Comparison of ENCODE assay signal across 17 cellular contexts in the genomic region with DNA sequence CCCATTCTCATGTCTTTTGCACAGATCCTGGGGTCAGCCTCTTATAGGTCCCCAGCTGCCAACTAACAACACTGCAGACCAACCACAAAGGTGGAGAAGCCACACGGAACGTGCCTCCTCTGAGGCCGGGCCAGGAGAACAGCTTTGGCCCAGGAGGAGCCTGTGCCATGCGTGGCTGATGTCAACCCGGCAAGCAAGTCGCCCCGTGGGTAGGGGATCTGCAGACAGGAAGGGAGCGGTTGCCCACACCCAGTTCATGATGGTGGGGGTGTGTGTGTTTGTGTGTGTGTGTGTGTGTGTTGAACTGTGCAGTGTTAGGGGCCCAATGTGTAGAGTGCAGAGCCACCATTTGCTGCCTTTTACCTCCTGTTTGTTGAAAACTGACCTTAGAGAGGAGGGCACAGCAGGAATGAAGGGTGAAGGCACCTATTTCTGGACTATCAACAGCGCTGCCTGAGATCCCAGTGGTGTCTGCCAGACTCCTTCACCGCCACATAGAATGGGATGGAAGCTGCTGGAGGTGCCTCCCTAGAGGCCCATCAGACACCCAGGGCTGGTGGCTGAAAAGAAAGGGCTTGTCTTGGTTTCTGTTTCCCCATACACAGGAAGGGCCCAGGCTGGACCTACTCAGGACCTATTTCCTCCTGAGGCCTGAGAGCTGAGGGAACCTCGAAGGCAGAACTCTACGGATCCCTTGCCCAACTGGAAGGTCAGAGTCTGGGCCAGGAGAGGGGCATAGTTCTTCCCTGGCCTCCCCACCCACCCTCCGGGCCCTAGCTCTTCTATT. TPM values are rescaled to one million over a fixed set of nuclear protein-coding genes. Genes with fewer than 3 reads are reported as not detected.
DNase-seq lines count a peak whose midpoint lies in the region; ATAC-seq and TF ChIP-seq lines count a peak whose summit lies in the region.
"Had no signal": no experiment of that assay in that cellular context is flagged by ENCODE, and none has a peak within 500 bp of the region (broad histone marks: within the 10 kb centered on the region; RNA-seq: fewer than 3 reads in every experiment).

No MANE protein-coding gene starts in this region.

- H3K4me1 Mint-ChIP-seq in activated T-cell treated with anti-CD3 and anti-CD28 coated beads, Interleukin-2, amount 50 U/mL, for 24 hours (ENCODE audit: low read depth), result peaks cover 23% of the 10 kb centered on the region
- H3K4me1 Mint-ChIP-seq in immature natural killer cell, result peaks cover 18 to 19% of the 10 kb centered on the region in 2 donors
- peaks cover 26% of the 10 kb centered on the region for H3K4me1 Mint-ChIP-seq in stimulated activated effector memory CD8-positive, alpha-beta T cell treated with anti-CD3 and anti-CD28 coated beads, Interleukin-12 subunit alpha, Interleukin-12 subunit beta, amount 100 ng/mL, for 72 hours
- peaks cover 14% of the 10 kb centered on the region for H3K4me1 Mint-ChIP-seq in activated T-helper 17 cell treated with anti-CD3 and anti-CD28 coated beads, Interleukin-2, amount 50 U/mL, for 72 hours

- CTCF ChIA-PET in SK-N-SH (lab: Yijun Ruan, JAX), result no interaction called here

- no peak for TF ChIP-seq EP300 in SK-N-SH (IDR thresholded peaks at IDR 0.05; ENCODE audit: borderline replicate concordance in 1 of 2, low read depth in 1 of 2, low read length in 1 of 2)

- H3K36me3 ChIP-seq in mesenchymal stem cell (ENCODE audit: control insufficient read depth in 1 of 2, insufficient read depth in 2 of 2, low read depth in 1 of 2, low read length in 2 of 2) (no peaks in the 10 kb centered on the region), SK-N-SH (replicated peaks in 1 of 2; ENCODE audit: control insufficient read depth in 1 of 2, insufficient read depth in 2 of 2, low read length in 1 of 2) (no peaks in the 10 kb centered on the region)

- no peaks in the 10 kb centered on the region for H3K4me1 ChIP-seq in mesenchymal stem cell (ENCODE audit: control insufficient read depth, insufficient read depth, low read depth, low read length)
- H3K4me1 ChIP-seq in SK-N-SH (ENCODE audit: control insufficient read depth in 1 of 2, insufficient read depth in 2 of 2, low read depth in 1 of 2, low read length in 1 of 2), result no peaks in the 10 kb centered on the region

- H3K27me3 ChIP-seq in mesenchymal stem cell (ENCODE audit: control insufficient read depth in 1 of 2, insufficient read depth in 1 of 2, low read length in 2 of 2) (peaks cover 28 to 44% of the 10 kb centered on the region in 2 experiments), SK-N-SH (ENCODE audit: insufficient read depth) (no peaks in the 10 kb centered on the region)

- ATAC-seq in stimulated activated effector memory CD8-positive, alpha-beta T cell treated with anti-CD3 and anti-CD28 coated beads, Interleukin-12 subunit alpha, Interleukin-12 subunit beta, amount 100 ng/mL, for 72 hours, result no peak
- no peak for ATAC-seq in activated T-helper 17 cell treated with anti-CD3 and anti-CD28 coated beads, Interleukin-2, amount 50 U/mL, for 72 hours (replicated peaks)
- ATAC-seq: Panc1 had no signal

- H3K4me2 ChIP-seq in mesenchymal stem cell (ENCODE audit: low read length, poor library complexity, severe bottlenecking) (no peak overlapping the region), SK-N-SH (no peak overlapping the region)

- no peak overlapping the region for H4K91ac ChIP-seq in mesenchymal stem cell (ENCODE audit: low read length)

- H3K79me2 ChIP-seq in SK-N-SH (ENCODE audit: insufficient read depth), result no peaks in the 10 kb centered on the region

- no peaks in the 10 kb centered on the region for H3K79me1 ChIP-seq in mesenchymal stem cell (replicated peaks; ENCODE audit: low read length, poor library complexity, severe bottlenecking)

- H2AFZ ChIP-seq in mesenchymal stem cell (ENCODE audit: low read depth, low read length) (no peak overlapping the region), SK-N-SH (ENCODE audit: low read depth) (no peak overlapping the region)

- H3K27ac ChIP-seq in mesenchymal stem cell (ENCODE audit: low read length, poor library complexity, severe bottlenecking), result no peak overlapping the region
- H3K27ac ChIP-seq in SK-N-SH (ENCODE audit: low read depth in 2 of 2, low read length in 1 of 2), result no peak overlapping the region
- H3K27ac ChIP-seq: C4-2B had no signal

- no peak overlapping the region for H2BK12ac ChIP-seq in mesenchymal stem cell (ENCODE audit: low read length in 2 of 2)

- H3K27me3 Mint-ChIP-seq in activated T-cell treated with anti-CD3 and anti-CD28 coated beads, Interleukin-2, amount 50 U/mL, for 24 hours, result peaks cover 12% of the 10 kb centered on the region
- H3K27me3 Mint-ChIP-seq in immature natural killer cell (ENCODE audit: low read depth in 3 of 3), result peaks cover 2 to 4% (median 4%) of the 10 kb centered on the region in 3 donors
- H3K27me3 Mint-ChIP-seq in activated T-helper 17 cell treated with anti-CD3 and anti-CD28 coated beads, Interleukin-2, amount 50 U/mL, for 72 hours, result peaks cover 22% of the 10 kb centered on the region

- POLR2A ChIA-PET in SK-N-SH (lab: Yijun Ruan, JAX), result no interaction called here

- WGBS in mesenchymal stem cell, result 55% methylated on average over 13 of the region's 13 CpGs
- 59% methylated on average over 12 of the region's 13 CpGs for WGBS in SK-N-SH (ENCODE audit: low lambda C conversion rate)

- H3K14ac ChIP-seq in mesenchymal stem cell (ENCODE audit: low read length in 2 of 2), result no peak overlapping the region

- H2BK120ac ChIP-seq in mesenchymal stem cell (ENCODE audit: low read depth, low read length), result no peak overlapping the region

- no peak overlapping the region for H3K23ac ChIP-seq in mesenchymal stem cell (ENCODE audit: low read length in 2 of 2)

- no peak overlapping the region for H2BK5ac ChIP-seq in mesenchymal stem cell (ENCODE audit: low read depth, low read length, poor library complexity, severe bottlenecking)

- H3F3A ChIP-seq in SK-N-SH (replicated peaks; ENCODE audit: insufficient read depth), result no peaks in the 10 kb centered on the region

- H3K4me3 ChIP-seq in Jurkat, Clone E6-1 (ENCODE audit: low read length), result no peak overlapping the region
- H3K4me3 ChIP-seq in mesenchymal stem cell (ENCODE audit: insufficient read depth in 1 of 2, low read depth in 1 of 2, low read length in 2 of 2) (no peak overlapping the region), SK-N-SH (ENCODE audit: low read depth in 2 of 2, low read length in 1 of 2) (no peak overlapping the region)

- no peak overlapping the region for H2AK5ac ChIP-seq in mesenchymal stem cell (ENCODE audit: low read length, severe bottlenecking)

- H2BK15ac ChIP-seq in mesenchymal stem cell (ENCODE audit: low read depth, poor library complexity, severe bottlenecking), result no peak overlapping the region

- DNase-seq in activated T-cell treated with anti-CD3 and anti-CD28 coated beads, Interleukin-2, amount 50 U/mL, for 24 hours, result no peak
- DNase-seq in activated T-cell treated with anti-CD3 and anti-CD28 coated beads, Interleukin-2, amount 50 U/mL, for 1 hour, result no peak
- peak; percentile 4 for DNase-seq in Jurkat, Clone E6-1 (ENCODE audit: low read depth, low spot score)
- DNase-seq in immature natural killer cell (peak in 2 of 3 donors; percentile 9 to 36), mesenchymal stem cell (no peak), SK-N-SH (no peak)
- no peak for DNase-seq in stimulated activated effector memory CD8-positive, alpha-beta T cell treated with anti-CD3 and anti-CD28 coated beads, Interleukin-12 subunit alpha, Interleukin-12 subunit beta, amount 100 ng/mL, for 72 hours (ENCODE audit: low spot score in 2 of 2)
- DNase-seq: HFFc6, NCI-H1048, NCI-H1436 treated with DMSO at 0.1 percent for 48 hours, NCI-H2029 treated with DMSO at 0.1 percent for 48 hours, NCI-H510A treated with DMSO at 0.1 percent for 48 hours had no signal

- TF ChIP-seq CTCF in SK-N-SH (IDR thresholded peaks at IDR 0.05), result no peak

- no peak overlapping the region for H4K8ac ChIP-seq in mesenchymal stem cell (ENCODE audit: low read length)

- H3K9me3 ChIP-seq in mesenchymal stem cell (ENCODE audit: control insufficient read depth, low read length), result no peaks in the 10 kb centered on the region
- no peaks in the 10 kb centered on the region for H3K9me3 ChIP-seq in SK-N-SH

- H3K9me2 ChIP-seq in SK-N-SH, result no peaks in the 10 kb centered on the region

- H3K9me3 Mint-ChIP-seq in activated T-cell treated with anti-CD3 and anti-CD28 coated beads, Interleukin-2, amount 50 U/mL, for 24 hours, result no peaks in the 10 kb centered on the region
- no peaks in the 10 kb centered on the region for H3K9me3 Mint-ChIP-seq in immature natural killer cell
- H3K9me3 Mint-ChIP-seq in stimulated activated effector memory CD8-positive, alpha-beta T cell treated with anti-CD3 and anti-CD28 coated beads, Interleukin-12 subunit alpha, Interleukin-12 subunit beta, amount 100 ng/mL, for 72 hours, result no peaks in the 10 kb centered on the region
- H3K9me3 Mint-ChIP-seq in activated T-helper 17 cell treated with anti-CD3 and anti-CD28 coated beads, Interleukin-2, amount 50 U/mL, for 72 hours, result no peaks in the 10 kb centered on the region
- H3K9me3 Mint-ChIP-seq: HFFc6 had no signal

- no peaks in the 10 kb centered on the region for H4K20me1 ChIP-seq in SK-N-SH (ENCODE audit: insufficient read depth)

- no peak overlapping the region for H3K18ac ChIP-seq in mesenchymal stem cell (ENCODE audit: low read depth in 1 of 2, low read length in 2 of 2)

- no peaks in the 10 kb centered on the region for H3K36me3 Mint-ChIP-seq in activated T-cell treated with anti-CD3 and anti-CD28 coated beads, Interleukin-2, amount 50 U/mL, for 24 hours (ENCODE audit: low read depth)
- no peaks in the 10 kb centered on the region for H3K36me3 Mint-ChIP-seq in immature natural killer cell
- H3K36me3 Mint-ChIP-seq in stimulated activated effector memory CD8-positive, alpha-beta T cell treated with anti-CD3 and anti-CD28 coated beads, Interleukin-12 subunit alpha, Interleukin-12 subunit beta, amount 100 ng/mL, for 72 hours, result no peaks in the 10 kb centered on the region
- no peaks in the 10 kb centered on the region for H3K36me3 Mint-ChIP-seq in activated T-helper 17 cell treated with anti-CD3 and anti-CD28 coated beads, Interleukin-2, amount 50 U/mL, for 72 hours (ENCODE audit: low read depth)

- no peak overlapping the region for H3K9ac ChIP-seq in mesenchymal stem cell (ENCODE audit: low read length)
- H3K9ac ChIP-seq in SK-N-SH, result no peak overlapping the region

- no peak overlapping the region for H3K4ac ChIP-seq in mesenchymal stem cell (ENCODE audit: low read depth in 1 of 2, low read length in 2 of 2)

- peak overlapping the region; percentile 13 for H3K27ac Mint-ChIP-seq in activated T-cell treated with anti-CD3 and anti-CD28 coated beads, Interleukin-2, amount 50 U/mL, for 24 hours
- peak overlapping the region in 4 of 6 donors; percentile 43 to 84 (median 73) for H3K27ac Mint-ChIP-seq in immature natural killer cell
- peak overlapping the region; percentile 17 for H3K27ac Mint-ChIP-seq in stimulated activated effector memory CD8-positive, alpha-beta T cell treated with anti-CD3 and anti-CD28 coated beads, Interleukin-12 subunit alpha, Interleukin-12 subunit beta, amount 100 ng/mL, for 72 hours
- no peak overlapping the region for H3K27ac Mint-ChIP-seq in activated T-helper 17 cell treated with anti-CD3 and anti-CD28 coated beads, Interleukin-2, amount 50 U/mL, for 72 hours
- H3K27ac Mint-ChIP-seq: HFFc6 had no signal

- no peak for TF ChIP-seq RAD21 in SK-N-SH (IDR thresholded peaks at IDR 0.05; ENCODE audit: low read length)

- no peak overlapping the region for H3K4me3 Mint-ChIP-seq in activated T-cell treated with anti-CD3 and anti-CD28 coated beads, Interleukin-2, amount 50 U/mL, for 24 hours
- H3K4me3 Mint-ChIP-seq in immature natural killer cell, result peak overlapping the region; percentile 15 to 80 (median 62)
- no peak overlapping the region for H3K4me3 Mint-ChIP-seq in stimulated activated effector memory CD8-positive, alpha-beta T cell treated with anti-CD3 and anti-CD28 coated beads, Interleukin-12 subunit alpha, Interleukin-12 subunit beta, amount 100 ng/mL, for 72 hours
- no peak overlapping the region for H3K4me3 Mint-ChIP-seq in activated T-helper 17 cell treated with anti-CD3 and anti-CD28 coated beads, Interleukin-2, amount 50 U/mL, for 72 hours
- H3K4me3 Mint-ChIP-seq: HFFc6 had no signal

RNA-seq across cellular contexts. Expression of gene CLEC4F, which starts 2.6 kb away (rescaled TPM):
- polyA plus RNA-seq in Jurkat, Clone E6-1 (2012; ENCODE audit: insufficient read depth, insufficient read length), result not detected
- not detected for polyA plus RNA-seq in immature natural killer cell
- polyA plus RNA-seq in mesenchymal stem cell (2013, experiment 1 of 2), result not detected
- polyA plus RNA-seq in mesenchymal stem cell (2013, experiment 2 of 2), result not detected
- polyA plus RNA-seq in SK-N-SH (2012; rRNA removed), result 0.12 and 0.21 TPM in 2 replicates
- polyA plus RNA-seq in SK-N-SH (2012; cell fraction: cytosol; rRNA removed), result 0.04 and 0.08 TPM in 2 replicates
- 1.4 and 1.9 TPM in 2 replicates for polyA plus RNA-seq in SK-N-SH (2012; cell fraction: nucleus; rRNA removed)
- under 1 TPM in 1 of 2 donors, not detected in 1; 0.35 TPM for total RNA-seq in activated T-helper 17 cell treated with anti-CD3 and anti-CD28 coated beads, Interleukin-2, amount 50 U/mL, for 72 hours
- total RNA-seq: H4, HFFc6, MCF 10A had no signal

RNA-seq across cellular contexts. Expression of gene CD207, which starts 12.6 kb away (rescaled TPM):
- not detected for polyA plus RNA-seq in Jurkat, Clone E6-1 (2012; ENCODE audit: insufficient read depth, insufficient read length)
- polyA plus RNA-seq in immature natural killer cell (under 1 TPM in 2 of 3 donors, not detected in 1; 0.20 TPM), SK-N-SH (2012; rRNA removed) (0.33 and 0.62 TPM in 2 replicates)
- polyA plus RNA-seq in mesenchymal stem cell (2013, experiment 1 of 2), result not detected
- not detected for polyA plus RNA-seq in mesenchymal stem cell (2013, experiment 2 of 2)
- polyA plus RNA-seq in SK-N-SH (2012; cell fraction: cytosol; rRNA removed), result 0.35 and 0.36 TPM in 2 replicates
- polyA plus RNA-seq in SK-N-SH (2012; cell fraction: nucleus; rRNA removed), result 0.43 and 0.75 TPM in 2 replicates
- not detected for total RNA-seq in activated T-helper 17 cell treated with anti-CD3 and anti-CD28 coated beads, Interleukin-2, amount 50 U/mL, for 72 hours
- total RNA-seq: H4, HFFc6, MCF 10A had no signal

RNA-seq across cellular contexts. Expression of gene FIGLA, which starts 32.6 kb away (rescaled TPM):
- polyA plus RNA-seq in Jurkat, Clone E6-1 (2012; ENCODE audit: insufficient read depth, insufficient read length), result not detected
- polyA plus RNA-seq in immature natural killer cell, result under 1 TPM in 1 of 3 donors, not detected in 2; 0.53 TPM
- polyA plus RNA-seq in mesenchymal stem cell (2013, experiment 1 of 2), result not detected
- polyA plus RNA-seq in mesenchymal stem cell (2013, experiment 2 of 2), result not detected
- polyA plus RNA-seq in SK-N-SH (2012; rRNA removed), result not detected in 2 replicates
- polyA plus RNA-seq in SK-N-SH (2012; cell fraction: cytosol; rRNA removed), result not detected in 2 replicates
- polyA plus RNA-seq in SK-N-SH (2012; cell fraction: nucleus; rRNA removed), result not detected in 2 replicates
- not detected for total RNA-seq in activated T-helper 17 cell treated with anti-CD3 and anti-CD28 coated beads, Interleukin-2, amount 50 U/mL, for 72 hours
- total RNA-seq: H4, HFFc6, MCF 10A had no signal

RNA-seq across cellular contexts. Expression of gene ADD2, which starts 55.0 kb away (rescaled TPM):
- 36.1 TPM for polyA plus RNA-seq in Jurkat, Clone E6-1 (2012; ENCODE audit: insufficient read depth, insufficient read length)
- polyA plus RNA-seq in immature natural killer cell, result not detected
- not detected for polyA plus RNA-seq in mesenchymal stem cell (2013, experiment 1 of 2)
- polyA plus RNA-seq in mesenchymal stem cell (2013, experiment 2 of 2), result not detected
- 0.30 and 0.50 TPM in 2 replicates for polyA plus RNA-seq in SK-N-SH (2012; rRNA removed)
- polyA plus RNA-seq in SK-N-SH (2012; cell fraction: cytosol; rRNA removed), result 0.31 and 0.79 TPM in 2 replicates
- polyA plus RNA-seq in SK-N-SH (2012; cell fraction: nucleus; rRNA removed), result 0.43 and 0.66 TPM in 2 replicates
- 1 to 10 TPM; 2.0 to 7.4 TPM for total RNA-seq in activated T-helper 17 cell treated with anti-CD3 and anti-CD28 coated beads, Interleukin-2, amount 50 U/mL, for 72 hours
- total RNA-seq: HFFc6 had no signal

Comparison
In these comparisons a context has a peak if more than half of its experiments do, and no peak if none do; other contexts are left out.
1. DNase-seq: peak in Jurkat, Clone E6-1 (single experiment) and immature natural killer cell (2 of 3); none in activated T-cell treated with anti-CD3 and anti-CD28 coated beads, Interleukin-2, amount 50 U/mL, for 24 hours (single experiment), activated T-cell treated with anti-CD3 and anti-CD28 coated beads, Interleukin-2, amount 50 U/mL, for 1 hour (single experiment), stimulated activated effector memory CD8-positive, alpha-beta T cell treated with anti-CD3 and anti-CD28 coated beads, Interleukin-12 subunit alpha, Interleukin-12 subunit beta, amount 100 ng/mL, for 72 hours (0 of 2), mesenchymal stem cell (single experiment) and SK-N-SH (single experiment).
2. H3K4me3 Mint-ChIP-seq: peak in immature natural killer cell (5 of 5); none in activated T-cell treated with anti-CD3 and anti-CD28 coated beads, Interleukin-2, amount 50 U/mL, for 24 hours (single experiment), stimulated activated effector memory CD8-positive, alpha-beta T cell treated with anti-CD3 and anti-CD28 coated beads, Interleukin-12 subunit alpha, Interleukin-12 subunit beta, amount 100 ng/mL, for 72 hours (single experiment) and activated T-helper 17 cell treated with anti-CD3 and anti-CD28 coated beads, Interleukin-2, amount 50 U/mL, for 72 hours (single experiment).